In the genomic region with DNA sequence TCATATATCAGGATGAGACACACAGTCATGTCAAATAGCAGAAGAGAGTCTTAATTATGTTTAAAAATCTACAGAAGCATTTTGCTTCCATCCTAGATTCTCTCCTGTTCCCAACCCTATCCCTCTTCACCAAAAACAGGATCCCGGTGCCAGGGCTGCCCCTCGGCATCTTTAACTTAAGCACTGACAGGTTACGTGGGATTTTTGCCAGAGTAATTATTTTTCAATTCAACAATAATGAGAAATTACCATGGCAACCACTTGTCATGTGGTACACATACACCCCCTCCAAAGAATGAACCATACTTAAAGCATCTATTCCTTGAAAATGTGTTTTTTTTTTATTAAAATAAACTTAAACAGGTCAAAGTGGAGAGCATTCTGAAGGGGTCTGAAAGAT, we compare ENCODE assay signal across 23 cellular contexts.
"Had no signal": no experiment of that assay in that cellular context is flagged by ENCODE, and none has a peak within 500 bp of the region (broad histone marks: within the 10 kb centered on the region; RNA-seq: fewer than 3 reads in every experiment).

No MANE protein-coding gene starts in this region.

- H3K36me3 ChIP-seq: colonic mucosa, esophagus muscularis mucosa, esophagus squamous epithelium, gastrocnemius medialis, gastroesophageal sphincter, heart left ventricle, heart right ventricle had no signal

- H3K4me3 ChIP-seq: colonic mucosa, coronary artery, dorsolateral prefrontal cortex, esophagus muscularis mucosa, esophagus squamous epithelium, gastrocnemius medialis, gastroesophageal sphincter, heart left ventricle, heart right ventricle had no signal

- H3K27ac ChIP-seq: colonic mucosa, coronary artery, dorsolateral prefrontal cortex, epithelial cell of prostate, esophagus muscularis mucosa, esophagus squamous epithelium, foreskin keratinocyte, gastrocnemius medialis, gastroesophageal sphincter, heart left ventricle, heart right ventricle had no signal

- H3K27me3 ChIP-seq: colonic mucosa, dorsolateral prefrontal cortex, esophagus muscularis mucosa, esophagus squamous epithelium, foreskin keratinocyte, gastrocnemius medialis, gastroesophageal sphincter, heart left ventricle, heart right ventricle had no signal

- H3K9me3 ChIP-seq: colonic mucosa, esophagus muscularis mucosa, esophagus squamous epithelium, gastrocnemius medialis, gastroesophageal sphincter, heart left ventricle, heart right ventricle had no signal

- ATAC-seq: effector memory CD8-positive, alpha-beta T cell; esophagus mucosa; foreskin keratinocyte; gastrocnemius medialis; gastroesophageal sphincter; heart left ventricle; heart right ventricle had no signal

- DNase-seq: colonic mucosa; cortex of kidney; dermis blood vessel endothelial cell; dorsolateral prefrontal cortex; effector CD4-positive, alpha-beta T cell; effector CD8-positive, alpha-beta T cell; effector memory CD4-positive, alpha-beta T cell; effector memory CD8-positive, alpha-beta T cell; endodermal cell; erythroblast; esophagus squamous epithelium; foreskin fibroblast; foreskin keratinocyte; foreskin melanocyte; gastrocnemius medialis; glutamatergic neuron; heart left ventricle; heart right ventricle had no signal
